ENCODE assay signal across 8 cellular contexts in genomic region chr15:31708703-31709318, GRCh38.
DNase-seq lines count a peak whose midpoint lies in the region; ATAC-seq and TF ChIP-seq lines count a peak whose summit lies in the region.
"Not testable (repeated sequence)": the region's sequence is repeated elsewhere in the genome, so short reads cannot be mapped to it uniquely, and the experiment has no call there.

No MANE protein-coding gene starts in this region.

- not testable (repeated sequence) for H3K27me3 Mint-ChIP-seq in activated T-cell treated with anti-CD3 and anti-CD28 coated beads, Interleukin-2, amount 50 U/mL, for 4 hours (ENCODE audit: low read depth)

- not testable (repeated sequence) for DNase-seq in activated T-cell treated with anti-CD3 and anti-CD28 coated beads, Interleukin-2, amount 50 U/mL, for 4 hours; upper lobe of right lung

- not testable (repeated sequence) for H3K9me3 ChIP-seq in upper lobe of right lung

- not testable (repeated sequence) for H3K36me3 Mint-ChIP-seq in activated T-cell treated with anti-CD3 and anti-CD28 coated beads, Interleukin-2, amount 50 U/mL, for 4 hours (ENCODE audit: insufficient read depth)

- ATAC-seq in GM18511 (IDR thresholded peaks at IDR 0.05; ENCODE audit: unreplicated experiment) (peak; percentile 85), GM19328 (IDR thresholded peaks at IDR 0.05; ENCODE audit: unreplicated experiment) (peak; percentile 62), GM21526 (IDR thresholded peaks at IDR 0.05; ENCODE audit: low FRiP score, unreplicated experiment) (peak; percentile 65), HG02763 (IDR thresholded peaks at IDR 0.05; ENCODE audit: unreplicated experiment) (peak; percentile 67), HG03095 (IDR thresholded peaks at IDR 0.05; ENCODE audit: unreplicated experiment) (peak; percentile 76), HG03469 (IDR thresholded peaks at IDR 0.05; ENCODE audit: unreplicated experiment) (peak; percentile 71), upper lobe of right lung (peak; percentile 20)
- ATAC-seq in activated T-cell treated with anti-CD3 and anti-CD28 coated beads, Interleukin-2, amount 50 U/mL, for 4 hours, result peak; percentile 77 to 88

- not testable (repeated sequence) for H3K4me1 ChIP-seq in upper lobe of right lung

- not testable (repeated sequence) for TF ChIP-seq CTCF in upper lobe of right lung (IDR thresholded peaks at IDR 0.05)

- not testable (repeated sequence) for H3K27ac ChIP-seq in upper lobe of right lung

- H3K4me3 Mint-ChIP-seq in activated T-cell treated with anti-CD3 and anti-CD28 coated beads, Interleukin-2, amount 50 U/mL, for 4 hours, result not testable (repeated sequence)

- H3K27me3 ChIP-seq in upper lobe of right lung, result not testable (repeated sequence)

- H3K4me3 ChIP-seq in upper lobe of right lung, result not testable (repeated sequence)

- intact Hi-C loops in upper lobe of right lung (cut with DNase I), result not testable (repeated sequence)

- H3K36me3 ChIP-seq in upper lobe of right lung, result not testable (repeated sequence)

- not testable (repeated sequence) for H3K9me3 Mint-ChIP-seq in activated T-cell treated with anti-CD3 and anti-CD28 coated beads, Interleukin-2, amount 50 U/mL, for 4 hours

- not testable (repeated sequence) for H3K4me1 Mint-ChIP-seq in activated T-cell treated with anti-CD3 and anti-CD28 coated beads, Interleukin-2, amount 50 U/mL, for 4 hours (ENCODE audit: low read depth)

Comparison
In these comparisons a context has a peak if more than half of its experiments do, and no peak if none do; other contexts are left out.
1. ATAC-seq: peak in every context shown above with its lines; median percentile 85 in GM18511; 82 in activated T-cell treated with anti-CD3 and anti-CD28 coated beads, Interleukin-2, amount 50 U/mL, for 4 hours; 76 in HG03095; 71 in HG03469; 67 in HG02763; 65 in GM21526; 62 in GM19328; 20 in upper lobe of right lung.